2 cellular contexts compared by ENCODE assay signal in the genomic region with DNA sequence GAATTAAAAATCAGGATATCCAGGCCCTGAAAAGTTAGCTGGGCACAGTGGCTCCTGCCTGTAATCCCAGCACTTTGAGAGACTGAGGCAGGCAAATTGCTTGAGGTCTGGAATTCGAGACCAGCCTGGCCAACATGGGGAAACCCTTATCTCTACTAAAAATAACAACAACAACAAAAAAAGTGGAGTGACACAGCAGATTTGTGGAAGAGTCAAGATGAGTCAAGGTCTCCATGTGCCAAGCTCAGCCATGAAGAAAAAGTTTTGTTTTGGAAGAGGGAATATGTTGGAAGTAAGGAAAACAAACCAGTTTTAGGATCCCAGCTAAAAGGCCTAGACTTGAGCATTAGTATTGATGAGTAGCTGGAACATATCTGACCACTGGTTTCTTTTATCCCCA.
TF ChIP-seq lines count a peak whose summit lies in the region.

No MANE protein-coding gene starts in this region.

TF ChIP-seq in GM23338, 12 proteins besides CTCF, POLR2A, EP300 and RAD21:
- TF ChIP-seq NANOG (IDR thresholded peaks at IDR 0.05; ENCODE audit: borderline replicate concordance) (no peak), CREB1 (CRISPR knock-in tag; IDR thresholded peaks at IDR 0.05; ENCODE audit: low read depth) (no peak), ZNF114 (CRISPR knock-in tag; IDR thresholded peaks at IDR 0.05) (no peak), ZNF331 (CRISPR knock-in tag; IDR thresholded peaks at IDR 0.05; ENCODE audit: low read depth) (no peak), EZH2 (IDR thresholded peaks at IDR 0.05; ENCODE audit: low read depth, unreplicated experiment) (no peak), POLR2AphosphoS5 (IDR thresholded peaks at IDR 0.05; ENCODE audit: low read depth) (no peak), EZH2phosphoT487 (IDR thresholded peaks at IDR 0.05; ENCODE audit: unreplicated experiment) (no peak), STAT1 (IDR thresholded peaks at IDR 0.05; ENCODE audit: unreplicated experiment) (no peak)
- TF ChIP-seq, protein P1, sequence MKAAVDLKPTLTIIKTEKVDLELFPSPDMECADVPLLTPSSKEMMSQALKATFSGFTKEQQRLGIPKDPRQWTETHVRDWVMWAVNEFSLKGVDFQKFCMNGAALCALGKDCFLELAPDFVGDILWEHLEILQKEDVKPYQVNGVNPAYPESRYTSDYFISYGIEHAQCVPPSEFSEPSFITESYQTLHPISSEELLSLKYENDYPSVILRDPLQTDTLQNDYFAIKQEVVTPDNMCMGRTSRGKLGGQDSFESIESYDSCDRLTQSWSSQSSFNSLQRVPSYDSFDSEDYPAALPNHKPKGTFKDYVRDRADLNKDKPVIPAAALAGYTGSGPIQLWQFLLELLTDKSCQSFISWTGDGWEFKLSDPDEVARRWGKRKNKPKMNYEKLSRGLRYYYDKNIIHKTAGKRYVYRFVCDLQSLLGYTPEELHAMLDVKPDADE (IDR thresholded peaks at IDR 0.05): no peak
- TF ChIP-seq, protein P2, sequence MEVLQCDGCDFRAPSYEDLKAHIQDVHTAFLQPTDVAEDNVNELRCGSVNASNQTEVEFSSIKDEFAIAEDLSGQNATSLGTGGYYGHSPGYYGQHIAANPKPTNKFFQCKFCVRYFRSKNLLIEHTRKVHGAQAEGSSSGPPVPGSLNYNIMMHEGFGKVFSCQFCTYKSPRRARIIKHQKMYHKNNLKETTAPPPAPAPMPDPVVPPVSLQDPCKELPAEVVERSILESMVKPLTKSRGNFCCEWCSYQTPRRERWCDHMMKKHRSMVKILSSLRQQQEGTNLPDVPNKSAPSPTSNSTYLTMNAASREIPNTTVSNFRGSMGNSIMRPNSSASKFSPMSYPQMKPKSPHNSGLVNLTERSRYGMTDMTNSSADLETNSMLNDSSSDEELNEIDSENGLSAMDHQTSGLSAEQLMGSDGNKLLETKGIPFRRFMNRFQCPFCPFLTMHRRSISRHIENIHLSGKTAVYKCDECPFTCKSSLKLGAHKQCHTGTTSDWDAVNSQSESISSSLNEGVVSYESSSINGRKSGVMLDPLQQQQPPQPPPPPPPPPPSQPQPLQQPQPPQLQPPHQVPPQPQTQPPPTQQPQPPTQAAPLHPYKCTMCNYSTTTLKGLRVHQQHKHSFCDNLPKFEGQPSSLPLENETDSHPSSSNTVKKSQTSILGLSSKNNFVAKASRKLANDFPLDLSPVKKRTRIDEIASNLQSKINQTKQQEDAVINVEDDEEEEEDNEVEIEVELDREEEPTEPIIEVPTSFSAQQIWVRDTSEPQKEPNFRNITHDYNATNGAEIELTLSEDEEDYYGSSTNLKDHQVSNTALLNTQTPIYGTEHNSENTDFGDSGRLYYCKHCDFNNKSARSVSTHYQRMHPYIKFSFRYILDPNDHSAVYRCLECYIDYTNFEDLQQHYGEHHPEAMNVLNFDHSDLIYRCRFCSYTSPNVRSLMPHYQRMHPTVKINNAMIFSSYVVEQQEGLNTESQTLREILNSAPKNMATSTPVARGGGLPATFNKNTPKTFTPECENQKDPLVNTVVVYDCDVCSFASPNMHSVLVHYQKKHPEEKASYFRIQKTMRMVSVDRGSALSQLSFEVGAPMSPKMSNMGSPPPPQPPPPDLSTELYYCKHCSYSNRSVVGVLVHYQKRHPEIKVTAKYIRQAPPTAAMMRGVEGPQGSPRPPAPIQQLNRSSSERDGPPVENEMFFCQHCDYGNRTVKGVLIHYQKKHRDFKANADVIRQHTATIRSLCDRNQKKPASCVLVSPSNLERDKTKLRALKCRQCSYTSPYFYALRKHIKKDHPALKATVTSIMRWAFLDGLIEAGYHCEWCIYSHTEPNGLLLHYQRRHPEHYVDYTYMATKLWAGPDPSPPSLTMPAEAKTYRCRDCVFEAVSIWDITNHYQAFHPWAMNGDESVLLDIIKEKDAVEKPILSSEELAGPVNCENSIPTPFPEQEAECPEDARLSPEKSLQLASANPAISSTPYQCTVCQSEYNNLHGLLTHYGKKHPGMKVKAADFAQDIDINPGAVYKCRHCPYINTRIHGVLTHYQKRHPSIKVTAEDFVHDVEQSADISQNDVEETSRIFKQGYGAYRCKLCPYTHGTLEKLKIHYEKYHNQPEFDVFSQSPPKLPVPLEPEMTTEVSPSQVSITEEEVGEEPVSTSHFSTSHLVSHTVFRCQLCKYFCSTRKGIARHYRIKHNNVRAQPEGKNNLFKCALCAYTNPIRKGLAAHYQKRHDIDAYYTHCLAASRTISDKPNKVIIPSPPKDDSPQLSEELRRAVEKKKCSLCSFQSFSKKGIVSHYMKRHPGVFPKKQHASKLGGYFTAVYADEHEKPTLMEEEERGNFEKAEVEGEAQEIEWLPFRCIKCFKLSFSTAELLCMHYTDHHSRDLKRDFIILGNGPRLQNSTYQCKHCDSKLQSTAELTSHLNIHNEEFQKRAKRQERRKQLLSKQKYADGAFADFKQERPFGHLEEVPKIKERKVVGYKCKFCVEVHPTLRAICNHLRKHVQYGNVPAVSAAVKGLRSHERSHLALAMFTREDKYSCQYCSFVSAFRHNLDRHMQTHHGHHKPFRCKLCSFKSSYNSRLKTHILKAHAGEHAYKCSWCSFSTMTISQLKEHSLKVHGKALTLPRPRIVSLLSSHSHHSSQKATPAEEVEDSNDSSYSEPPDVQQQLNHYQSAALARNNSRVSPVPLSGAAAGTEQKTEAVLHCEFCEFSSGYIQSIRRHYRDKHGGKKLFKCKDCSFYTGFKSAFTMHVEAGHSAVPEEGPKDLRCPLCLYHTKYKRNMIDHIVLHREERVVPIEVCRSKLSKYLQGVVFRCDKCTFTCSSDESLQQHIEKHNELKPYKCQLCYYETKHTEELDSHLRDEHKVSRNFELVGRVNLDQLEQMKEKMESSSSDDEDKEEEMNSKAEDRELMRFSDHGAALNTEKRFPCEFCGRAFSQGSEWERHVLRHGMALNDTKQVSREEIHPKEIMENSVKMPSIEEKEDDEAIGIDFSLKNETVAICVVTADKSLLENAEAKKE (CRISPR knock-in tag; IDR thresholded peaks at IDR 0.05): no peak

TF ChIP-seq in K562, 482 proteins besides CTCF, POLR2A, EP300 and RAD21 (continues in another document):
- peak in 1 of 2 experiments; percentile 19; a peak in 1 of 4 replicates for TF ChIP-seq MNT (conservative IDR thresholded peaks at IDR 0.05)
- TF ChIP-seq, protein P3, sequence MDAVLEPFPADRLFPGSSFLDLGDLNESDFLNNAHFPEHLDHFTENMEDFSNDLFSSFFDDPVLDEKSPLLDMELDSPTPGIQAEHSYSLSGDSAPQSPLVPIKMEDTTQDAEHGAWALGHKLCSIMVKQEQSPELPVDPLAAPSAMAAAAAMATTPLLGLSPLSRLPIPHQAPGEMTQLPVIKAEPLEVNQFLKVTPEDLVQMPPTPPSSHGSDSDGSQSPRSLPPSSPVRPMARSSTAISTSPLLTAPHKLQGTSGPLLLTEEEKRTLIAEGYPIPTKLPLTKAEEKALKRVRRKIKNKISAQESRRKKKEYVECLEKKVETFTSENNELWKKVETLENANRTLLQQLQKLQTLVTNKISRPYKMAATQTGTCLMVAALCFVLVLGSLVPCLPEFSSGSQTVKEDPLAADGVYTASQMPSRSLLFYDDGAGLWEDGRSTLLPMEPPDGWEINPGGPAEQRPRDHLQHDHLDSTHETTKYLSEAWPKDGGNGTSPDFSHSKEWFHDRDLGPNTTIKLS (IDR thresholded peaks at IDR 0.05; ENCODE audit: borderline replicate concordance, low read depth): no peak
- TF ChIP-seq BACH1 (tag; IDR thresholded peaks at IDR 0.05): 0 out of 2 replicates have a peak, but pooled peaks have one; percentile 52
- peak; percentile 98 for TF ChIP-seq ZNF316 (IDR thresholded peaks at IDR 0.05)
- TF ChIP-seq, protein P4, sequence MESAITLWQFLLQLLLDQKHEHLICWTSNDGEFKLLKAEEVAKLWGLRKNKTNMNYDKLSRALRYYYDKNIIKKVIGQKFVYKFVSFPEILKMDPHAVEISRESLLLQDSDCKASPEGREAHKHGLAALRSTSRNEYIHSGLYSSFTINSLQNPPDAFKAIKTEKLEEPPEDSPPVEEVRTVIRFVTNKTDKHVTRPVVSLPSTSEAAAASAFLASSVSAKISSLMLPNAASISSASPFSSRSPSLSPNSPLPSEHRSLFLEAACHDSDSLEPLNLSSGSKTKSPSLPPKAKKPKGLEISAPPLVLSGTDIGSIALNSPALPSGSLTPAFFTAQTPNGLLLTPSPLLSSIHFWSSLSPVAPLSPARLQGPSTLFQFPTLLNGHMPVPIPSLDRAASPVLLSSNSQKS (CRISPR knock-in tag; IDR thresholded peaks at IDR 0.05): no peak
- TF ChIP-seq MAFK (IDR thresholded peaks at IDR 0.05; ENCODE audit: low read length): peak; percentile 70
- TF ChIP-seq, protein P5, sequence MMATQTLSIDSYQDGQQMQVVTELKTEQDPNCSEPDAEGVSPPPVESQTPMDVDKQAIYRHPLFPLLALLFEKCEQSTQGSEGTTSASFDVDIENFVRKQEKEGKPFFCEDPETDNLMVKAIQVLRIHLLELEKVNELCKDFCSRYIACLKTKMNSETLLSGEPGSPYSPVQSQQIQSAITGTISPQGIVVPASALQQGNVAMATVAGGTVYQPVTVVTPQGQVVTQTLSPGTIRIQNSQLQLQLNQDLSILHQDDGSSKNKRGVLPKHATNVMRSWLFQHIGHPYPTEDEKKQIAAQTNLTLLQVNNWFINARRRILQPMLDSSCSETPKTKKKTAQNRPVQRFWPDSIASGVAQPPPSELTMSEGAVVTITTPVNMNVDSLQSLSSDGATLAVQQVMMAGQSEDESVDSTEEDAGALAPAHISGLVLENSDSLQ (IDR thresholded peaks at IDR 0.05): no peak
- peak in 1 of 2 experiments; percentile 32; a peak in 1 of 4 replicates for TF ChIP-seq HDAC1 (IDR thresholded peaks at IDR 0.05)
- TF ChIP-seq ARID2 (IDR thresholded peaks at IDR 0.05): no peak
- 0 out of 2 replicates have a peak, but pooled peaks have one; percentile 21 for TF ChIP-seq CHAMP1 (IDR thresholded peaks at IDR 0.05)
- no peak for TF ChIP-seq TRIM28 (IDR thresholded peaks at IDR 0.05)
- TF ChIP-seq C11orf30 (IDR thresholded peaks at IDR 0.05; ENCODE audit: low read depth): peak; percentile 94
- TF ChIP-seq ILF3 (IDR thresholded peaks at IDR 0.05; ENCODE audit: borderline replicate concordance): no peak
- peak; percentile 67 to 71; a peak in 3 of 4 replicates for TF ChIP-seq FOXK2 (conservative IDR thresholded peaks at IDR 0.05 in 1 of 2, IDR thresholded peaks at IDR 0.05 in 1 of 2; ENCODE audit: low read depth in 2 of 2)
- TF ChIP-seq HIVEP1 (CRISPR knock-in tag; IDR thresholded peaks at IDR 0.05): no peak
- no peak for TF ChIP-seq TSC22D4 (tag; IDR thresholded peaks at IDR 0.05)
- peak in 1 of 2 experiments; percentile 45; a peak in 1 of 4 replicates for TF ChIP-seq TRIM24 (IDR thresholded peaks at IDR 0.05)
- TF ChIP-seq, protein P6, sequence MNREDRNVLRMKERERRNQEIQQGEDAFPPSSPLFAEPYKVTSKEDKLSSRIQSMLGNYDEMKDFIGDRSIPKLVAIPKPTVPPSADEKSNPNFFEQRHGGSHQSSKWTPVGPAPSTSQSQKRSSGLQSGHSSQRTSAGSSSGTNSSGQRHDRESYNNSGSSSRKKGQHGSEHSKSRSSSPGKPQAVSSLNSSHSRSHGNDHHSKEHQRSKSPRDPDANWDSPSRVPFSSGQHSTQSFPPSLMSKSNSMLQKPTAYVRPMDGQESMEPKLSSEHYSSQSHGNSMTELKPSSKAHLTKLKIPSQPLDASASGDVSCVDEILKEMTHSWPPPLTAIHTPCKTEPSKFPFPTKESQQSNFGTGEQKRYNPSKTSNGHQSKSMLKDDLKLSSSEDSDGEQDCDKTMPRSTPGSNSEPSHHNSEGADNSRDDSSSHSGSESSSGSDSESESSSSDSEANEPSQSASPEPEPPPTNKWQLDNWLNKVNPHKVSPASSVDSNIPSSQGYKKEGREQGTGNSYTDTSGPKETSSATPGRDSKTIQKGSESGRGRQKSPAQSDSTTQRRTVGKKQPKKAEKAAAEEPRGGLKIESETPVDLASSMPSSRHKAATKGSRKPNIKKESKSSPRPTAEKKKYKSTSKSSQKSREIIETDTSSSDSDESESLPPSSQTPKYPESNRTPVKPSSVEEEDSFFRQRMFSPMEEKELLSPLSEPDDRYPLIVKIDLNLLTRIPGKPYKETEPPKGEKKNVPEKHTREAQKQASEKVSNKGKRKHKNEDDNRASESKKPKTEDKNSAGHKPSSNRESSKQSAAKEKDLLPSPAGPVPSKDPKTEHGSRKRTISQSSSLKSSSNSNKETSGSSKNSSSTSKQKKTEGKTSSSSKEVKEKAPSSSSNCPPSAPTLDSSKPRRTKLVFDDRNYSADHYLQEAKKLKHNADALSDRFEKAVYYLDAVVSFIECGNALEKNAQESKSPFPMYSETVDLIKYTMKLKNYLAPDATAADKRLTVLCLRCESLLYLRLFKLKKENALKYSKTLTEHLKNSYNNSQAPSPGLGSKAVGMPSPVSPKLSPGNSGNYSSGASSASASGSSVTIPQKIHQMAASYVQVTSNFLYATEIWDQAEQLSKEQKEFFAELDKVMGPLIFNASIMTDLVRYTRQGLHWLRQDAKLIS (CRISPR knock-in tag; IDR thresholded peaks at IDR 0.05): no peak
- no peak for TF ChIP-seq ZNF766 (CRISPR knock-in tag; conservative IDR thresholded peaks at IDR 0.05)
- TF ChIP-seq IRF9 (tag; IDR thresholded peaks at IDR 0.05): no peak
- TF ChIP-seq MAFF (IDR thresholded peaks at IDR 0.05; ENCODE audit: low read length): peak; percentile 76
- TF ChIP-seq EP400 (IDR thresholded peaks at IDR 0.05): peak; percentile 45; the same call in 1 of the 2 replicates
- TF ChIP-seq CXXC5 (CRISPR knock-in tag; IDR thresholded peaks at IDR 0.05): no peak
